ENCODE assay signal across 1 cellular context in genomic region chr22:20811971-20812660, GRCh38.
TF ChIP-seq lines count a peak whose summit lies in the region.

No MANE protein-coding gene starts in this region.

TF ChIP-seq in K562, 482 proteins besides CTCF, POLR2A, EP300 and RAD21 (continues in another document):
- TF ChIP-seq FOXJ3 (CRISPR knock-in tag; IDR thresholded peaks at IDR 0.05) = 0 out of 2 replicates have a peak, but pooled peaks have one; percentile 40
- TF ChIP-seq WHSC1 (IDR thresholded peaks at IDR 0.05; ENCODE audit: low read length) = peak; percentile 41
- TF ChIP-seq ATF3 (IDR thresholded peaks at IDR 0.05) = peak; percentile 95
- TF ChIP-seq ATF3 (CRISPR knock-in tag; conservative IDR thresholded peaks at IDR 0.05) = no peak
- TF ChIP-seq ETV5 (CRISPR knock-in tag; IDR thresholded peaks at IDR 0.05; ENCODE audit: low read depth) = no peak
- no peak for TF ChIP-seq CUX1 (CRISPR knock-in tag; IDR thresholded peaks at IDR 0.05)
- TF ChIP-seq HDAC8 (tag; IDR thresholded peaks at IDR 0.05) = 0 out of 2 replicates have a peak, but pooled peaks have one; percentile 32
- TF ChIP-seq NR2C1 (IDR thresholded peaks at IDR 0.05) = no peak
- 0 out of 2 replicates have a peak, but pooled peaks have one; percentile 7 for TF ChIP-seq NR2C1 (tag; IDR thresholded peaks at IDR 0.05)
- TF ChIP-seq BCL6 (CRISPR knock-in tag; IDR thresholded peaks at IDR 0.05) = no peak
- TF ChIP-seq CEBPG (CRISPR knock-in tag; IDR thresholded peaks at IDR 0.05) = peak; percentile 43
- no peak; a peak in 1 of 4 replicates for TF ChIP-seq CEBPG (tag; conservative IDR thresholded peaks at IDR 0.05 in 1 of 2, IDR thresholded peaks at IDR 0.05 in 1 of 2)
- 0 out of 2 replicates have a peak, but pooled peaks have one; percentile 24 for TF ChIP-seq ZNF232 (CRISPR knock-in tag; IDR thresholded peaks at IDR 0.05)
- TF ChIP-seq ELF2 (CRISPR knock-in tag; IDR thresholded peaks at IDR 0.05) = peak; percentile 40; the same call in 1 of the 2 replicates
- no peak for TF ChIP-seq TCF7 (IDR thresholded peaks at IDR 0.05; ENCODE audit: borderline replicate concordance)
- TF ChIP-seq DDX20 (tag; IDR thresholded peaks at IDR 0.05; ENCODE audit: low read depth) = no peak
- peak; percentile 34; the same call in 1 of the 2 replicates for TF ChIP-seq ZC3H4 (CRISPR knock-in tag; IDR thresholded peaks at IDR 0.05; ENCODE audit: borderline replicate concordance)
- 0 out of 2 replicates have a peak, but pooled peaks have one; percentile 8 for TF ChIP-seq JUND (IDR thresholded peaks at IDR 0.05; ENCODE audit: borderline replicate concordance, low read depth, low read length)
- peak; percentile 54; the same call in 1 of the 3 replicates for TF ChIP-seq JUND (tag; IDR thresholded peaks at IDR 0.05; ENCODE audit: borderline replicate concordance, low read depth, low read length)
- TF ChIP-seq E2F3 (CRISPR knock-in tag; IDR thresholded peaks at IDR 0.05) = no peak
- TF ChIP-seq TAF7 (tag; IDR thresholded peaks at IDR 0.05) = 0 out of 2 replicates have a peak, but pooled peaks have one; percentile 9
- TF ChIP-seq ATF6 (CRISPR knock-in tag; IDR thresholded peaks at IDR 0.05) = no peak
- no peak for TF ChIP-seq TOE1 (IDR thresholded peaks at IDR 0.05; ENCODE audit: borderline replicate concordance)
- 0 out of 2 replicates have a peak, but pooled peaks have one; percentile 25 for TF ChIP-seq TOE1 (CRISPR knock-in tag; IDR thresholded peaks at IDR 0.05; ENCODE audit: borderline replicate concordance, low read depth)
- TF ChIP-seq FOXJ2 (tag; IDR thresholded peaks at IDR 0.05) = no peak
- no peak for TF ChIP-seq MEIS2 (IDR thresholded peaks at IDR 0.05; ENCODE audit: partially characterized antibody)
- TF ChIP-seq IRF2 (CRISPR knock-in tag; IDR thresholded peaks at IDR 0.05) = no peak
- no peak for TF ChIP-seq ZNF436 (CRISPR knock-in tag; IDR thresholded peaks at IDR 0.05)
- TF ChIP-seq POLR2B (IDR thresholded peaks at IDR 0.05; ENCODE audit: low read depth, partially characterized antibody) = peak; percentile 20
- no peak for TF ChIP-seq ZBTB12 (CRISPR knock-in tag; IDR thresholded peaks at IDR 0.05)
- TF ChIP-seq ID3 (CRISPR knock-in tag; IDR thresholded peaks at IDR 0.05) = no peak
- TF ChIP-seq ID3 (tag; IDR thresholded peaks at IDR 0.05) = peak; percentile 31; the same call in 1 of the 2 replicates
- TF ChIP-seq ZNF77 (CRISPR knock-in tag; IDR thresholded peaks at IDR 0.05) = no peak
- TF ChIP-seq SUPT5H (IDR thresholded peaks at IDR 0.05) = 0 out of 2 replicates have a peak, but pooled peaks have one; percentile 12
- no peak for TF ChIP-seq ZNF780A (CRISPR knock-in tag; IDR thresholded peaks at IDR 0.05)
- no peak for TF ChIP-seq RNF2 (IDR thresholded peaks at IDR 0.05)
- no peak for TF ChIP-seq EWSR1 (IDR thresholded peaks at IDR 0.05; ENCODE audit: borderline replicate concordance, low read depth, partially characterized antibody)
- TF ChIP-seq KHSRP (IDR thresholded peaks at IDR 0.05) = no peak
- no peak for TF ChIP-seq HMG20A (CRISPR knock-in tag; conservative IDR thresholded peaks at IDR 0.05)
- TF ChIP-seq ZNF324 (CRISPR knock-in tag; IDR thresholded peaks at IDR 0.05) = no peak
- TF ChIP-seq ZNF740 (CRISPR knock-in tag; IDR thresholded peaks at IDR 0.05) = no peak
- 0 out of 4 replicates have a peak, but pooled peaks of 1 of the 2 experiments have one; percentile 58 for TF ChIP-seq ZNF740 (tag; IDR thresholded peaks at IDR 0.05)
- no peak for TF ChIP-seq ZBTB49 (CRISPR knock-in tag; IDR thresholded peaks at IDR 0.05; ENCODE audit: borderline replicate concordance)
- TF ChIP-seq ZNF280B (CRISPR knock-in tag; IDR thresholded peaks at IDR 0.05) = 0 out of 2 replicates have a peak, but pooled peaks have one; percentile 31
- TF ChIP-seq NCOR1 (IDR thresholded peaks at IDR 0.05) = no peak
- peak; percentile 84 for TF ChIP-seq JUNB (CRISPR knock-in tag; conservative IDR thresholded peaks at IDR 0.05)
- 0 out of 2 replicates have a peak, but pooled peaks have one; percentile 23 for TF ChIP-seq POLR2AphosphoS5 (IDR thresholded peaks at IDR 0.05; ENCODE audit: control insufficient read depth, insufficient read depth, low read depth, low read length)
- TF ChIP-seq ZKSCAN1 (IDR thresholded peaks at IDR 0.05; ENCODE audit: low read depth, low read length) = no peak
- TF ChIP-seq RBBP5 (IDR thresholded peaks at IDR 0.05; ENCODE audit: borderline replicate concordance, insufficient read depth, low read length, poor library complexity, severe bottlenecking) = peak; percentile 40
- no peak for TF ChIP-seq GTF2B (IDR thresholded peaks at IDR 0.05; ENCODE audit: extremely low read depth, insufficient read length)
